Comparison of ENCODE assay signal across 8 cellular contexts in the genomic region with DNA sequence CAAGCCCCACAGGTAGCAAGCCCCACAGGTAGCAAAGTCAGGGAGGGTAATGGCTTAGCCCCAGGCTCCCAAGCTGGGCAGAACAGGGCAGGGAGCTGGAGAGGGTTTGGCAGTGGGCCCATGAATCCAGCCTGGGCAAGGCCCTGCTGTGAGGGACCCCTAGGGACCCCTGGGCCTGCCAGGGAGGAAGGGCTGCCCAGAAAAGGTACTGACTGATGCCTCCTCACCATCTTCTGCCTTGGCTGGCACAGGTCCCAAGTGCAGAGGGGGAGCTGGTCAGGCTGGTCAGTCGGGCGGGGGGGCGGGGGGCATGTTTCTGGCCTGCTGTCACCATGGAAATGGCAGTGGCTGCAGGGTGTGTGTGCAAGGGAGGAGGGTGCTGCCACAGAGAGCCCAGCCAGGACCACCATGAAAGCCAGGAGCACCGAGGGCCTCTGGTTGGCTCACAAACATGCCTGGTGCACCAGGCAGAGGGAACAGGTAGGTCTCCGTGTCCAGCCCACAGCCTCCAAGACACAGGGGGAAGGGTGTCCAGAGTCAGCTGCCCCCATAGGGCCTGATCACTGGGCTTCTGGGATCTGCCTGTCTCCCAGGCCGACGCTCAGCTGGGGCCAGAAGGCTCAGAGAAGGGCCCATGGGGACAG. TPM values are rescaled to one million over a fixed set of nuclear protein-coding genes. Genes with fewer than 3 reads are reported as not detected.
A peak's percentile ranks its signal among the peaks of the same experiment; 100 is the strongest.
DNase-seq lines count a peak whose midpoint lies in the region; ATAC-seq, FAIRE-seq and TF ChIP-seq lines count a peak whose summit lies in the region.

No MANE protein-coding gene starts in this region.

- CTCF ChIA-PET in OCI-LY7 (lab: Charles Lee; ENCODE audit: unreplicated experiment): no interaction called here

- H3K4me2 ChIP-seq in OCI-LY7 (ENCODE audit: low read length) (peak overlapping the region; percentile 71; the same call in 1 of the 2 replicates), smooth muscle cell (peak overlapping the region; percentile 96)

- FAIRE-seq in H54 (lab: Jason Lieb, UNC): no peak

- no peak for TF ChIP-seq POLR2A in H54 (IDR thresholded peaks at IDR 0.05; ENCODE audit: low read depth, low read length)

- ATAC-seq in left ventricle myocardium superior: no peak
- no peak for ATAC-seq in GM19351 (IDR thresholded peaks at IDR 0.05; ENCODE audit: unreplicated experiment)
- ATAC-seq in HG03520 (IDR thresholded peaks at IDR 0.05; ENCODE audit: unreplicated experiment): no peak

- no peak overlapping the region for H3K9ac ChIP-seq in smooth muscle cell (ENCODE audit: low read depth)

- no peaks in the 10 kb centered on the region for H3K9me2 ChIP-seq in OCI-LY7 (ENCODE audit: insufficient read depth, low read length)

- H3K4me3 ChIP-seq in OCI-LY7 (ENCODE audit: low read depth, low read length, poor library complexity, severe bottlenecking) (no peak overlapping the region), smooth muscle cell (no peak overlapping the region)

- peaks cover 8% of the 10 kb centered on the region for H3K27me3 ChIP-seq in smooth muscle cell (ENCODE audit: low read depth)

- no peak for TF ChIP-seq CTCF in OCI-LY7 (conservative IDR thresholded peaks at IDR 0.05; ENCODE audit: low read length)
- no peak for TF ChIP-seq CTCF in smooth muscle cell (IDR thresholded peaks at IDR 0.05; ENCODE audit: borderline replicate concordance, insufficient read depth, poor library complexity, severe bottlenecking)

- DNase-seq in H54 (ENCODE audit: insufficient read length, low spot score) (peak; percentile 72), OCI-LY7 (ENCODE audit: low spot score) (no peak), left ventricle myocardium superior (peak; percentile 68), smooth muscle cell (lab: John Stamatoyannopoulos, UW; ENCODE audit: unreplicated experiment) (no peak), KG1 (lab: John Stamatoyannopoulos, UW) (no peak), LoVo (ENCODE audit: low spot score) (no peak)

- BruUV-seq in OCI-LY7 (replicated peaks; lab: Mats Ljungman, UMichigan): no TSS peak

- H2AFZ ChIP-seq in OCI-LY7 (ENCODE audit: low read length): no peak overlapping the region
- no peak overlapping the region for H2AFZ ChIP-seq in smooth muscle cell (ENCODE audit: low read depth)

- no peak overlapping the region for H3K27ac ChIP-seq in OCI-LY7 (ENCODE audit: low read depth, low read length, poor library complexity, severe bottlenecking)
- H3K27ac ChIP-seq in smooth muscle cell (ENCODE audit: low read depth): no peak overlapping the region

- no peaks in the 10 kb centered on the region for H3F3A ChIP-seq in smooth muscle cell (ENCODE audit: low read depth)

- H3K9me3 ChIP-seq in OCI-LY7 (ENCODE audit: low read length) (no peaks in the 10 kb centered on the region), smooth muscle cell (replicated peaks; ENCODE audit: low read depth) (no peaks in the 10 kb centered on the region)

- WGBS in smooth muscle cell (ENCODE audit: low lambda C conversion rate): 50% methylated on average over 7 of the region's 7 CpGs

- peaks cover 9% of the 10 kb centered on the region for H3K4me1 ChIP-seq in OCI-LY7 (ENCODE audit: insufficient read depth, low read length, poor library complexity, severe bottlenecking)
- H3K4me1 ChIP-seq in smooth muscle cell (ENCODE audit: low read depth): peaks cover 12% of the 10 kb centered on the region

- H3K36me3 ChIP-seq in OCI-LY7 (ENCODE audit: insufficient read depth, low read length) (peaks cover 17% of the 10 kb centered on the region; the same call in 1 of the 2 replicates), smooth muscle cell (ENCODE audit: low read depth) (no peaks in the 10 kb centered on the region)

- H4K20me1 ChIP-seq in OCI-LY7 (ENCODE audit: insufficient read depth, low read length) (no peaks in the 10 kb centered on the region), smooth muscle cell (ENCODE audit: low read depth) (peaks cover 6% of the 10 kb centered on the region)

- POLR2A ChIA-PET in OCI-LY7 (lab: Charles Lee): no interaction called here

- intact Hi-C loops in OCI-LY7 (cut with micrococcal nuclease; ENCODE audit: unreplicated experiment) (no loop called here), left ventricle myocardium superior (cut with micrococcal nuclease) (no loop called here)

- no peaks in the 10 kb centered on the region for H3K79me2 ChIP-seq in OCI-LY7 (ENCODE audit: insufficient read depth, low read depth, low read length)
- no peaks in the 10 kb centered on the region for H3K79me2 ChIP-seq in smooth muscle cell (ENCODE audit: low read depth)

RNA-seq across cellular contexts. Expression of gene CRIP2, which starts 1.5 kb away (rescaled TPM):
- not detected in 2 replicates for total RNA-seq in OCI-LY7 (2014; rRNA removed; shearing (Covaris generic))
- not detected in 2 replicates for total RNA-seq in OCI-LY7 (2022)
- 1,036 TPM for total RNA-seq in left ventricle myocardium superior
- 7.6 and 14.1 TPM in 2 replicates for total RNA-seq in smooth muscle cell
- polyA plus RNA-seq in smooth muscle cell: 38.1 and 45.7 TPM in 2 replicates

RNA-seq across cellular contexts. Expression of gene CRIP1, which starts 13.5 kb away (rescaled TPM):
- total RNA-seq in OCI-LY7 (2014; rRNA removed; shearing (Covaris generic)): 4.1 and 4.6 TPM in 2 replicates
- total RNA-seq in OCI-LY7 (2022) (1.5 TPM in 1 of 2 replicates, not detected in the other), left ventricle myocardium superior (59.4 TPM), smooth muscle cell (0.27 and 4.9 TPM in 2 replicates)
- 31.8 and 40.6 TPM in 2 replicates for polyA plus RNA-seq in smooth muscle cell

RNA-seq across cellular contexts. Expression of gene TEDC1, which starts 17.9 kb away (rescaled TPM):
- total RNA-seq in OCI-LY7 (2014; rRNA removed; shearing (Covaris generic)): 53.2 and 57.4 TPM in 2 replicates
- 55.8 and 58.0 TPM in 2 replicates for total RNA-seq in OCI-LY7 (2022)
- 5.1 TPM for total RNA-seq in left ventricle myocardium superior
- total RNA-seq in smooth muscle cell: 3.8 and 3.9 TPM in 2 replicates
- 4.7 and 8.2 TPM in 2 replicates for polyA plus RNA-seq in smooth muscle cell

RNA-seq across cellular contexts. Expression of gene TMEM121, which starts 53.2 kb away (rescaled TPM):
- total RNA-seq in OCI-LY7 (2014; rRNA removed; shearing (Covaris generic)): 0.25 and 0.70 TPM in 2 replicates
- total RNA-seq in OCI-LY7 (2022) (0.21 and 0.31 TPM in 2 replicates), left ventricle myocardium superior (4.0 TPM), smooth muscle cell (2.6 and 7.0 TPM in 2 replicates)
- polyA plus RNA-seq in smooth muscle cell: 7.2 and 12.1 TPM in 2 replicates

RNA-seq across cellular contexts. Expression of gene MTA1, which starts 53.5 kb away (rescaled TPM):
- 92.3 and 103 TPM in 2 replicates for total RNA-seq in OCI-LY7 (2014; rRNA removed; shearing (Covaris generic))
- 217 and 220 TPM in 2 replicates for total RNA-seq in OCI-LY7 (2022)
- 201 TPM for total RNA-seq in left ventricle myocardium superior
- total RNA-seq in smooth muscle cell: 25.5 and 41.3 TPM in 2 replicates
- 48.7 and 60.4 TPM in 2 replicates for polyA plus RNA-seq in smooth muscle cell

Comparison
In these comparisons a context has a peak if more than half of its experiments do, and no peak if none do; other contexts are left out.
1. DNase-seq: peak in H54 (single experiment) and left ventricle myocardium superior (single experiment); none in OCI-LY7 (single experiment), smooth muscle cell (single experiment), KG1 (single experiment) and LoVo (single experiment).
2. RNA of gene CRIP2, which starts 1.5 kb away (total RNA-seq): 1,036 TPM in left ventricle myocardium superior (single experiment); 7.6 to 14.1 TPM in smooth muscle cell and not detected in OCI-LY7; every median in the first group is over 10 times any median in the second.
3. RNA of gene CRIP1, which starts 13.5 kb away (total RNA-seq): 59.4 TPM in left ventricle myocardium superior (single experiment); 0.27 to 4.9 TPM in smooth muscle cell and 1.5 to 4.6 TPM in OCI-LY7; every median in the first group is over 10 times any median in the second.